In genomic region chr10:44851413-44851812, GRCh38 we compare ENCODE assay signal across 22 cellular contexts. TPM values are rescaled to one million over a fixed set of nuclear protein-coding genes. Genes with fewer than 3 reads are reported as not detected.
DNase-seq lines count a peak whose midpoint lies in the region; TF ChIP-seq lines count a peak whose summit lies in the region.
"Had no signal": no experiment of that assay in that cellular context is flagged by ENCODE, and none has a peak within 500 bp of the region (broad histone marks: within the 10 kb centered on the region; RNA-seq: fewer than 3 reads in every experiment).

No MANE protein-coding gene starts in this region.

- peaks cover 19% of the 10 kb centered on the region for H3K27me3 Mint-ChIP-seq in type B pancreatic cell

- CTCF ChIA-PET in HEK293 (lab: Yijun Ruan, JAX) (no interaction called here), GM10248 (lab: Yijun Ruan, JAX) (no interaction called here)

- peaks cover 10% of the 10 kb centered on the region for H3K4me1 Mint-ChIP-seq in type B pancreatic cell (ENCODE audit: unreplicated experiment)
- H3K4me1 Mint-ChIP-seq: GM23338 had no signal

- H3K4me3 ChIP-seq in HEK293 (ENCODE audit: low read depth, low read length) = no peak overlapping the region
- H3K4me3 ChIP-seq: A549; BLaER1 treated with 17β-estradiol and CSF1 and Interleukin-3, amounts not matched to agents 10 nM and 100 nM; GM23338; HAP-1 had no signal

- TF ChIP-seq CTCF in C4-2B (conservative IDR thresholded peaks at IDR 0.05) = no peak
- TF ChIP-seq CTCF in HEK293 (tag by site-specific recombination; IDR thresholded peaks at IDR 0.05) = no peak
- TF ChIP-seq CTCF in type B pancreatic cell (conservative IDR thresholded peaks at IDR 0.05) = no peak
- TF ChIP-seq CTCF in GM10248 (IDR thresholded peaks at IDR 0.05; ENCODE audit: control extremely low read depth, extremely low read depth, low read depth, missing control alignments) = no peak

- no peak overlapping the region for H3K27ac Mint-ChIP-seq in type B pancreatic cell
- H3K27ac Mint-ChIP-seq: CD8-positive, alpha-beta T cell; GM23338 had no signal

- no peaks in the 10 kb centered on the region for H3K4me1 ChIP-seq in HEK293 (ENCODE audit: control insufficient read depth, insufficient read depth, low read length)
- H3K4me1 ChIP-seq: A549, BE2C, Caco-2, HAP-1 had no signal

- H3K36me3 Mint-ChIP-seq in type B pancreatic cell = no peaks in the 10 kb centered on the region
- H3K36me3 Mint-ChIP-seq: CD8-positive, alpha-beta T cell had no signal

- no peak overlapping the region for H3K4me3 Mint-ChIP-seq in type B pancreatic cell
- H3K4me3 Mint-ChIP-seq: CD8-positive, alpha-beta T cell; GM23338 had no signal

- no peaks in the 10 kb centered on the region for H3K9me3 ChIP-seq in HEK293 (ENCODE audit: control insufficient read depth, insufficient read depth, low read depth, low read length)
- H3K9me3 ChIP-seq: A549, BE2C, Caco-2, HAP-1 had no signal

- no peaks in the 10 kb centered on the region for H3K9me3 Mint-ChIP-seq in type B pancreatic cell
- H3K9me3 Mint-ChIP-seq: CD8-positive, alpha-beta T cell had no signal

- H3K27ac ChIP-seq in C4-2B (peak overlapping the region; percentile 65; the same call in 1 of the 2 replicates), HEK293 (ENCODE audit: extremely low read depth, low read depth, low read length) (no peak overlapping the region)
- H3K27ac ChIP-seq: A549; BLaER1 treated with 17β-estradiol and CSF1 and Interleukin-3, amounts not matched to agents 10 nM and 100 nM had no signal

- H3K36me3 ChIP-seq in HEK293 (ENCODE audit: control insufficient read depth in 2 of 2, insufficient read depth in 1 of 2, low read length in 2 of 2) = no peaks in the 10 kb centered on the region
- H3K36me3 ChIP-seq: BE2C; BLaER1 treated with 17β-estradiol and CSF1 and Interleukin-3, amounts not matched to agents 10 nM and 100 nM; HAP-1 had no signal

- peak; percentile 42 for DNase-seq in islet precursor cell
- DNase-seq in type B pancreatic cell (ENCODE audit: extremely low spot score, unreplicated experiment) = peak; percentile 39
- DNase-seq in stimulated activated CD4-positive, alpha-beta T cell treated with anti-CD3 and anti-CD28 coated beads, Interleukin-12 subunit alpha, Interleukin-12 subunit beta, amount 100 ng/mL, for 4 hours = no peak
- DNase-seq in GM10248 (ENCODE audit: extremely low spot score) = no peak
- DNase-seq in medulla oblongata (ENCODE audit: extremely low spot score) = no peak
- DNase-seq: 8988T; ACHN; AML-193; BE2C; Caco-2; CD8-positive, alpha-beta T cell; DMS 273 treated with DMSO at 0.1 percent for 48 hours; DMS79; EL; GDM1 had no signal

- POLR2A ChIA-PET in HEK293 (lab: Yijun Ruan, JAX) (no interaction called here), GM10248 (lab: Yijun Ruan, JAX) (no interaction called here)

TF ChIP-seq in HEK293, 187 proteins besides CTCF, POLR2A, EP300 and RAD21:
- TF ChIP-seq ZIC2 (tag by site-specific recombination; IDR thresholded peaks at IDR 0.05) (no peak), ZNF48 (tag by site-specific recombination; IDR thresholded peaks at IDR 0.05) (no peak), ZNF548 (tag by site-specific recombination; IDR thresholded peaks at IDR 0.05) (peak; percentile 55; the same call in 1 of the 2 replicates)

RNA-seq across cellular contexts. Expression of gene TMEM72, which starts 59.7 kb away (rescaled TPM):
- total RNA-seq in type B pancreatic cell (ENCODE audit: low replicate concordance) = 0.40 and 1.2 TPM in 2 replicates
- total RNA-seq: Caco-2; CD8-positive, alpha-beta T cell; GM23338; H4 had no signal

Comparison
In these comparisons a context has a peak if more than half of its experiments do, and no peak if none do; other contexts are left out.
1. DNase-seq: peak in islet precursor cell (single experiment) and type B pancreatic cell (single experiment); none in stimulated activated CD4-positive, alpha-beta T cell treated with anti-CD3 and anti-CD28 coated beads, Interleukin-12 subunit alpha, Interleukin-12 subunit beta, amount 100 ng/mL, for 4 hours (single experiment), GM10248 (single experiment) and medulla oblongata (single experiment).